In the genomic region with DNA sequence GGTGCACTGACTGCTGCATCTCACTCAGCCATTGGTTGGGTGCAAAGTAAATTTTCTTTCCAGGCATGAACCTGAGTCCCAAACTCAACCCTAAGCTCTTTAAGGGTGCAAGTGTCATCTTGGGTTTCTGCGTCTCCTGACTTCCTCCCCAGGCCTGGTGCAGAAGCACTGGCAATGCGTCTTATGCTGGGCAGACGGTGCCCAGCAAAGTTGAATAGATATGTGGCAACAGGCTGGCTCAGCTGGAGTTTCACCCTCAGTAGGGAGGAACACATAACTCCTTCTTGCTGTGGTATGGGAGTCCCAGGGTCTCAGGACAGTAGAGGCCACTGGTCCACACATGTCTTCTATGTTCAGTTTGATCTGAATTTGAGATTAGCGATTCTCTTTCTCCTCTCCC, we compare ENCODE assay signal across 12 cellular contexts.
DNase-seq lines count a peak whose midpoint lies in the region; ATAC-seq and TF ChIP-seq lines count a peak whose summit lies in the region.
"Had no signal": no experiment of that assay in that cellular context is flagged by ENCODE, and none has a peak within 500 bp of the region (broad histone marks: within the 10 kb centered on the region; RNA-seq: fewer than 3 reads in every experiment).

No MANE protein-coding gene starts in this region.

- intact Hi-C loops in adrenal gland (cut with DNase I) = loop anchor here in 1 of 2 donors (10.0 kb wide), 1 partner anchor 980 kb away; no protein-coding TSS in a partner anchor
- intact Hi-C loops in activated CD4-positive, alpha-beta T cell treated with anti-CD3 and anti-CD28 coated beads, Interleukin-2, amount 10 ng/mL, durations not matched to agents 24 days and 14 days (cut with micrococcal nuclease) = loop anchor here (5.0 kb wide), 1 partner anchor 982 kb away; no protein-coding TSS in a partner anchor

- H3K9me2 ChIP-seq in hepatocyte (replicated peaks; ENCODE audit: insufficient read depth) = no peaks in the 10 kb centered on the region

- peaks cover 9% of the 10 kb centered on the region for H3K9me3 Mint-ChIP-seq in HFFc6
- H3K9me3 Mint-ChIP-seq in stimulated activated memory B cell treated with anti-CD40 and anti-IgM and Interleukin-4, amounts not matched to agents 10 μg/mL and 1 μg/mL and 100 μg/mL, for 72 hours = no peaks in the 10 kb centered on the region
- no peaks in the 10 kb centered on the region for H3K9me3 Mint-ChIP-seq in activated CD4-positive, alpha-beta T cell treated with anti-CD3 and anti-CD28 coated beads, Interleukin-2, amount 10 ng/mL, durations not matched to agents 24 days and 14 days
- H3K9me3 Mint-ChIP-seq: activated B cell treated with CpG ODN at 0.5 μM for 24 hours had no signal

- peaks cover 4% of the 10 kb centered on the region for H3K36me3 Mint-ChIP-seq in HFFc6 (ENCODE audit: low read depth)
- H3K36me3 Mint-ChIP-seq in stimulated activated memory B cell treated with anti-CD40 and anti-IgM and Interleukin-4, amounts not matched to agents 10 μg/mL and 1 μg/mL and 100 μg/mL, for 72 hours = no peaks in the 10 kb centered on the region
- no peaks in the 10 kb centered on the region for H3K36me3 Mint-ChIP-seq in activated CD4-positive, alpha-beta T cell treated with anti-CD3 and anti-CD28 coated beads, Interleukin-2, amount 10 ng/mL, durations not matched to agents 24 days and 14 days (ENCODE audit: low read depth)

- TF ChIP-seq POLR2A in adrenal gland (IDR thresholded peaks at IDR 0.05) = no peak

- H3K9me3 ChIP-seq in adrenal gland (replicated peaks in 1 of 3) = no peaks in the 10 kb centered on the region
- no peaks in the 10 kb centered on the region for H3K9me3 ChIP-seq in hepatocyte (ENCODE audit: low read depth)
- H3K9me3 ChIP-seq: pancreas had no signal

- no peaks in the 10 kb centered on the region for H3K27me3 ChIP-seq in adrenal gland
- H3K27me3 ChIP-seq in hepatocyte = no peaks in the 10 kb centered on the region
- H3K27me3 ChIP-seq: pancreas had no signal

- no peak overlapping the region for H2AFZ ChIP-seq in hepatocyte

- H3K27ac ChIP-seq in adrenal gland = peak overlapping the region in 3 of 5 donors; percentile 9 to 65 (median 48)
- H3K27ac ChIP-seq in hepatocyte = peak overlapping the region; percentile 65
- H3K27ac ChIP-seq: pancreas had no signal

- no peak for DNase-seq in HFFc6
- DNase-seq in adrenal gland = no peak
- no peak for DNase-seq in hepatocyte (ENCODE audit: low spot score)
- no peak for DNase-seq in SK-N-DZ (ENCODE audit: low spot score)
- no peak for DNase-seq in activated CD4-positive, alpha-beta T cell treated with anti-CD3 and anti-CD28 coated beads, Interleukin-2, amount 10 ng/mL, durations not matched to agents 24 days and 14 days
- DNase-seq in HuH-7.5 (ENCODE audit: low spot score) = no peak
- DNase-seq in stimulated activated naive CD4-positive, alpha-beta T cell (lab: John Stamatoyannopoulos, UW) = no peak
- DNase-seq: activated B cell treated with CpG ODN at 0.5 μM for 24 hours; activated naive CD4-positive, alpha-beta T cell treated with Interleukin-2 at 50 U/mL for 16 hours; NCI-H2081 treated with DMSO at 0.1 percent for 48 hours had no signal

- 72 to 89% (median 85%) methylated on average over 4 of the region's 4 CpGs for WGBS in adrenal gland, 4 donors
- 98% methylated on average over 4 of the region's 4 CpGs for WGBS in hepatocyte (ENCODE audit: low lambda C conversion rate, missing lambda C conversion rate)

- H3K79me2 ChIP-seq in hepatocyte = no peaks in the 10 kb centered on the region

- peaks cover 5% of the 10 kb centered on the region for H3K27me3 Mint-ChIP-seq in HFFc6 (ENCODE audit: insufficient read depth)
- H3K27me3 Mint-ChIP-seq in stimulated activated memory B cell treated with anti-CD40 and anti-IgM and Interleukin-4, amounts not matched to agents 10 μg/mL and 1 μg/mL and 100 μg/mL, for 72 hours = peaks cover 67% of the 10 kb centered on the region
- H3K27me3 Mint-ChIP-seq in activated CD4-positive, alpha-beta T cell treated with anti-CD3 and anti-CD28 coated beads, Interleukin-2, amount 10 ng/mL, durations not matched to agents 24 days and 14 days = peaks cover 24% of the 10 kb centered on the region

- no peaks in the 10 kb centered on the region for H4K20me1 ChIP-seq in hepatocyte (ENCODE audit: insufficient read depth, poor library complexity, severe bottlenecking)

- peak overlapping the region; percentile 17 for H3K4me2 ChIP-seq in hepatocyte

- peaks cover 36% of the 10 kb centered on the region for H3K4me1 Mint-ChIP-seq in HFFc6 (ENCODE audit: low read depth)
- peaks cover 12% of the 10 kb centered on the region for H3K4me1 Mint-ChIP-seq in stimulated activated memory B cell treated with anti-CD40 and anti-IgM and Interleukin-4, amounts not matched to agents 10 μg/mL and 1 μg/mL and 100 μg/mL, for 72 hours
- H3K4me1 Mint-ChIP-seq in activated CD4-positive, alpha-beta T cell treated with anti-CD3 and anti-CD28 coated beads, Interleukin-2, amount 10 ng/mL, durations not matched to agents 24 days and 14 days = no peaks in the 10 kb centered on the region
- H3K4me1 Mint-ChIP-seq: activated B cell treated with CpG ODN at 0.5 μM for 24 hours had no signal

- H3K27ac Mint-ChIP-seq in HFFc6 = peak overlapping the region; percentile 70; the same call in 1 of the 2 replicates
- peak overlapping the region; percentile 58 for H3K27ac Mint-ChIP-seq in stimulated activated memory B cell treated with anti-CD40 and anti-IgM and Interleukin-4, amounts not matched to agents 10 μg/mL and 1 μg/mL and 100 μg/mL, for 72 hours
- H3K27ac Mint-ChIP-seq in activated CD4-positive, alpha-beta T cell treated with anti-CD3 and anti-CD28 coated beads, Interleukin-2, amount 10 ng/mL, durations not matched to agents 24 days and 14 days = no peak overlapping the region
- H3K27ac Mint-ChIP-seq: activated B cell treated with CpG ODN at 0.5 μM for 24 hours had no signal

- H3K4me1 ChIP-seq in adrenal gland (replicated peaks in 1 of 2) = peaks cover 0 to 16% of the 10 kb centered on the region in 2 donors
- H3K4me1 ChIP-seq in hepatocyte (ENCODE audit: insufficient read depth) = peaks cover 21% of the 10 kb centered on the region
- H3K4me1 ChIP-seq: pancreas had no signal

- H3K36me3 ChIP-seq in adrenal gland (replicated peaks in 1 of 2) (no peaks in the 10 kb centered on the region), hepatocyte (replicated peaks; ENCODE audit: insufficient read depth, low read depth) (no peaks in the 10 kb centered on the region)
- H3K36me3 ChIP-seq: pancreas had no signal

- no peak overlapping the region for H3K4me3 ChIP-seq in adrenal gland
- H3K4me3 ChIP-seq in hepatocyte = no peak overlapping the region
- H3K4me3 ChIP-seq: pancreas had no signal

- no peak overlapping the region for H3K4me3 Mint-ChIP-seq in HFFc6
- H3K4me3 Mint-ChIP-seq in stimulated activated memory B cell treated with anti-CD40 and anti-IgM and Interleukin-4, amounts not matched to agents 10 μg/mL and 1 μg/mL and 100 μg/mL, for 72 hours = no peak overlapping the region
- no peak overlapping the region for H3K4me3 Mint-ChIP-seq in activated CD4-positive, alpha-beta T cell treated with anti-CD3 and anti-CD28 coated beads, Interleukin-2, amount 10 ng/mL, durations not matched to agents 24 days and 14 days
- H3K4me3 Mint-ChIP-seq: activated B cell treated with CpG ODN at 0.5 μM for 24 hours had no signal

- no peak for ATAC-seq in stimulated activated memory B cell treated with anti-CD40 and anti-IgM and Interleukin-4, amounts not matched to agents 10 μg/mL and 1 μg/mL and 100 μg/mL, for 72 hours

- no peak for TF ChIP-seq CTCF in HFFc6 (IDR thresholded peaks at IDR 0.05)
- no peak for TF ChIP-seq CTCF in adrenal gland (IDR thresholded peaks at IDR 0.05)
- no peak for TF ChIP-seq CTCF in hepatocyte (IDR thresholded peaks at IDR 0.05; ENCODE audit: poor library complexity)
